ENCODE assay signal across 20 cellular contexts in the genomic region with DNA sequence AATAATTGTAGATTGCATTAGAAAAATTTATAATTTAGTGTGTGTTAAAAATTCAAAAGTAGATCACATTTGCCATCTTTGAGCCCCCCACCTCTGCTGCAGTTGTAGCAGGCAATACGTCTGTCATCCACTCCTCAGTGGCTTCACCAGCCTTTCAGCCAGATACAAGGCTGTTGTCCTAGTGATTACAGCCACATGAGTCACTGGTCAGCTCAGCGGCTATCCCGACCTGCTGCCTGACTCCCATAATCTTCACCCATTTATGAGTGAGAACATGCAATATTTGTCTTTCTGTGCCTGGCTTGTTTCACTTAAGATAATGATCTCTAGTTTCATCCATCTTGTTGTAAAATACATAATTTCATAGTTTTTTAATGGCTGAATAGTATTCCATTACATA. TPM values are rescaled to one million over a fixed set of nuclear protein-coding genes. Genes with fewer than 3 reads are reported as not detected.
DNase-seq lines count a peak whose midpoint lies in the region; ATAC-seq and TF ChIP-seq lines count a peak whose summit lies in the region.
"Had no signal": no experiment of that assay in that cellular context is flagged by ENCODE, and none has a peak within 500 bp of the region (broad histone marks: within the 10 kb centered on the region; RNA-seq: fewer than 3 reads in every experiment).

No MANE protein-coding gene starts in this region.

- H3K4me3 ChIP-seq in brain microvascular endothelial cell (ENCODE audit: low read depth, low read length), result no peak overlapping the region
- H3K4me3 ChIP-seq in left lung, result no peak overlapping the region
- H3K4me3 ChIP-seq: thyroid gland had no signal

- H3K36me3 ChIP-seq in brain microvascular endothelial cell (replicated peaks), result no peaks in the 10 kb centered on the region
- no peaks in the 10 kb centered on the region for H3K36me3 ChIP-seq in left lung
- H3K36me3 ChIP-seq: BE2C, thyroid gland had no signal

- no peak for TF ChIP-seq CTCF in brain microvascular endothelial cell (IDR thresholded peaks at IDR 0.05; ENCODE audit: low read depth, low read length, missing control alignments)
- no peak for TF ChIP-seq CTCF in left lung (IDR thresholded peaks at IDR 0.05)

- H3K9me3 ChIP-seq in left lung, result no peaks in the 10 kb centered on the region
- H3K9me3 ChIP-seq: BE2C, thyroid gland had no signal

- DNase-seq in H4 (ENCODE audit: low spot score), result peak; percentile 17
- DNase-seq in NCI-H226, result peak; percentile 59
- DNase-seq in brain microvascular endothelial cell, result peak; percentile 93
- DNase-seq in myocyte (ENCODE audit: low read depth), result peak; percentile 22
- no peak for DNase-seq in NCI-H748 treated with DMSO at 0.1 percent for 48 hours (lab: John Stamatoyannopoulos, UW)
- no peak for DNase-seq in NAMALWA (ENCODE audit: low spot score)
- DNase-seq in left lung, result no peak
- no peak for DNase-seq in AG08395 (ENCODE audit: low spot score)
- DNase-seq: activated CD4-positive, alpha-beta T cell treated with anti-CD3 and anti-CD28 coated beads for 48 hours; activated CD8-positive, alpha-beta memory T cell treated with anti-CD3 and anti-CD28 coated beads, Interleukin-2, amount 50 U/mL, for 4 hours; activated gamma-delta T cell treated with Interleukin-2 at 50 U/mL for 16 hours; BE2C; naive B cell; NCI-H446 treated with DMSO at 0.1 percent for 48 hours; thyroid gland had no signal

- intact Hi-C loops in left lung (cut with DNase I), result no loop called here

- no peaks in the 10 kb centered on the region for H3K4me1 ChIP-seq in left lung
- H3K4me1 ChIP-seq: BE2C, thyroid gland had no signal

- H3K27ac ChIP-seq in brain microvascular endothelial cell, result peak overlapping the region; percentile 65
- no peak overlapping the region for H3K27ac ChIP-seq in left lung
- H3K27ac ChIP-seq: thyroid gland had no signal

- no peaks in the 10 kb centered on the region for H3K27me3 ChIP-seq in brain microvascular endothelial cell (replicated peaks)
- no peaks in the 10 kb centered on the region for H3K27me3 ChIP-seq in left lung
- H3K27me3 ChIP-seq: BE2C, thyroid gland had no signal

- no peak for ATAC-seq in left lung

- in situ Hi-C loops in brain microvascular endothelial cell (cut with HindIII; ENCODE audit: low pct_ligation_motif_present, low sequenced_read_pairs), result no loop called here

RNA-seq across cellular contexts. Expression of a gene that starts 9.2 kb away (rescaled TPM):
- total RNA-seq in H4 (2014; rRNA removed; shearing (Covaris generic)), result not detected in 2 replicates
- total RNA-seq in myocyte, result not detected in 2 replicates
- not detected for polyA plus RNA-seq in myocyte (2012)
- not detected for total RNA-seq in left lung
- total RNA-seq: astrocyte, frontal cortex, H1, lower leg skin, posterior vena cava, thyroid gland had no signal
- polyA plus RNA-seq: H1 had no signal

RNA-seq across cellular contexts. Expression of a gene that starts 11.7 kb away (rescaled TPM):
- not detected in 2 replicates for total RNA-seq in H4 (2014; rRNA removed; shearing (Covaris generic))
- total RNA-seq in myocyte, result not detected in 2 replicates
- polyA plus RNA-seq in myocyte (2012), result not detected
- total RNA-seq in left lung, result not detected
- total RNA-seq: astrocyte, frontal cortex, H1, lower leg skin, posterior vena cava, thyroid gland had no signal
- polyA plus RNA-seq: H1 had no signal

RNA-seq across cellular contexts. Expression of a gene that starts 28.1 kb away (rescaled TPM):
- not detected in 2 replicates for total RNA-seq in H4 (2014; rRNA removed; shearing (Covaris generic))
- total RNA-seq in myocyte (not detected in 2 replicates), left lung (not detected)
- polyA plus RNA-seq in myocyte (2012), result not detected
- total RNA-seq: astrocyte, frontal cortex, H1, lower leg skin, posterior vena cava, thyroid gland had no signal
- polyA plus RNA-seq: H1 had no signal

RNA-seq across cellular contexts. Expression of a gene that starts 51.4 kb away (rescaled TPM):
- total RNA-seq in H4 (2014; rRNA removed; shearing (Covaris generic)), result not detected in 2 replicates
- total RNA-seq in myocyte (not detected in 2 replicates), left lung (not detected)
- polyA plus RNA-seq in myocyte (2012), result not detected
- total RNA-seq: astrocyte, frontal cortex, H1, lower leg skin, posterior vena cava, thyroid gland had no signal
- polyA plus RNA-seq: H1 had no signal

RNA-seq across cellular contexts. Expression of a gene that starts 57.8 kb away (rescaled TPM):
- total RNA-seq in H4 (2014; rRNA removed; shearing (Covaris generic)), result not detected in 2 replicates
- total RNA-seq in myocyte, result 0.03 TPM in 1 of 2 replicates, not detected in the other
- polyA plus RNA-seq in myocyte (2012), result not detected
- total RNA-seq in left lung, result not detected
- total RNA-seq: astrocyte, frontal cortex, H1, lower leg skin, posterior vena cava, thyroid gland had no signal
- polyA plus RNA-seq: H1 had no signal

Comparison
In these comparisons a context has a peak if more than half of its experiments do, and no peak if none do; other contexts are left out.
1. DNase-seq: peak in H4 (single experiment), NCI-H226 (single experiment), brain microvascular endothelial cell (single experiment) and myocyte (single experiment); none in NCI-H748 treated with DMSO at 0.1 percent for 48 hours (single experiment), NAMALWA (single experiment), left lung (0 of 2) and AG08395 (single experiment).